Comparison of ENCODE assay signal across 17 cellular contexts in the genomic region with DNA sequence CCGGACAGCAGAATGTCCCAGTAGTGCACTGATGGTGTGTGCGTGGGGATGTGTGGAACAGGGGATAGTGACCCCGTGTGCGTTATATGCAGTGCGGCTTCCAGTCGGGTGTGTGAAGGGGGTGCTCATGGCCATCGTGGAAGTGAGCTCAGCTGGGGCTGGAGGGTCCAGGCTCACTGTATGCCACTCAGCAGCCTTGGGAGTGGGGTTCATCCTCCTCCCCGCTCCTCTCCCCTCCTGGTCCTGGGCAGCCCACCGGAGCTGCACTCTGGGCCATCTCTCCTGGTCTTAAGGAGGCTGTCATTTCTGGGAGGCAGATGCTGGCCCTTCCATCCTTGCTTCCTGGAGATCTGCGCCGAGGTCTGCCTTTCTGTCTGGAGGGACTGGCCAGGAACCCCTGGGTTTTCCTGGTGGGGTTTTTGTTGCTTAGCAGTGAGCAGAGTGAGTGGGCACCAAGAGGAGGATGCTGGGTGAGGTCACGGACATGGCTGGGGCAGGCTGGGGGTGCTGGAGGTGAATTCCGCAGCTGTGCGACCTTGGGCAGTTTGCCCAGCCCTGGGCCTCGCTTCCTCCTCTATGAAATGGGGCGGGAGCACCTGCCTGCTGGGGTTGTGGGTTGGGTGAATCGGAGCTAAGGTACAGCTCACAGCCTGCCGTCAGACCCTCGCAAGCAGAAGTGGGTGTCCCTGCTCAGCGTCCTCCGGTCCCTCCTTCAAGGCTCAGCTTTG.
DNase-seq lines count a peak whose midpoint lies in the region; ATAC-seq and TF ChIP-seq lines count a peak whose summit lies in the region.
"Had no signal": no experiment of that assay in that cellular context is flagged by ENCODE, and none has a peak within 500 bp of the region (broad histone marks: within the 10 kb centered on the region; RNA-seq: fewer than 3 reads in every experiment).

No MANE protein-coding gene starts in this region.

- no peaks in the 10 kb centered on the region for H3K27me3 Mint-ChIP-seq in WTC11 (ENCODE audit: low read depth)
- no peaks in the 10 kb centered on the region for H3K27me3 Mint-ChIP-seq in stimulated activated naive B cell treated with anti-CD40 and anti-IgM and Interleukin-4, amounts not matched to agents 10 μg/mL and 1 μg/mL and 100 μg/mL, for 72 hours
- H3K27me3 Mint-ChIP-seq: CD4-positive, alpha-beta T cell had no signal

- CTCF ChIA-PET in HCT116 (lab: Charles Lee): no interaction called here
- CTCF ChIA-PET in WTC11 (lab: Charles Lee): interaction anchor here (1.2 kb wide), 1 partner anchor 16 kb away, joined by 3 read pairs; no protein-coding TSS in a partner anchor

- no peaks in the 10 kb centered on the region for H3K9me2 ChIP-seq in HCT116 (ENCODE audit: insufficient read depth)

- DNase-seq in HCT116 (ENCODE audit: low read depth, low spot score): no peak
- DNase-seq in WTC11 (ENCODE audit: low spot score): no peak
- peak; percentile 76 to 83 for DNase-seq in left colon
- DNase-seq in stimulated activated naive B cell treated with anti-CD40 and anti-IgM and Interleukin-4, amounts not matched to agents 10 μg/mL and 1 μg/mL and 100 μg/mL, for 72 hours: no peak
- DNase-seq in NCI-H2081 (lab: John Stamatoyannopoulos, UW): no peak
- DNase-seq in Ammon's horn (ENCODE audit: low spot score): no peak
- no peak for DNase-seq in AG08395 (ENCODE audit: low spot score)
- DNase-seq: activated CD8-positive, alpha-beta memory T cell treated with anti-CD3 and anti-CD28 coated beads for 24 hours; aorta; CD4-positive, alpha-beta T cell; NCI-H1436; NCI-H510A treated with DMSO at 0.1 percent for 48 hours; stimulated activated naive CD4-positive, alpha-beta T cell had no signal

- no peak for TF ChIP-seq POLR2A in HCT116 (IDR thresholded peaks at IDR 0.05; ENCODE audit: borderline replicate concordance, extremely low read depth, insufficient read depth, insufficient read length)

- intact Hi-C loops in HCT116 (cut with micrococcal nuclease): no loop called here
- intact Hi-C loops in left colon (cut with DNase I, micrococcal nuclease): no loop called here

- no peak for TF ChIP-seq RAD21 in HCT116 (IDR thresholded peaks at IDR 0.05; ENCODE audit: low read depth)

- ATAC-seq in HCT116 (no peak), WTC11 (no peak), left colon (peak; percentile 66)
- ATAC-seq in stimulated activated naive B cell treated with anti-CD40 and anti-IgM and Interleukin-4, amounts not matched to agents 10 μg/mL and 1 μg/mL and 100 μg/mL, for 72 hours (replicated peaks): peak; percentile 91

- H3K4me1 Mint-ChIP-seq in WTC11: peaks cover 9% of the 10 kb centered on the region
- peaks cover 22 to 28% of the 10 kb centered on the region in 2 donors for H3K4me1 Mint-ChIP-seq in stimulated activated naive B cell treated with anti-CD40 and anti-IgM and Interleukin-4, amounts not matched to agents 10 μg/mL and 1 μg/mL and 100 μg/mL, for 72 hours

- no peak for TF ChIP-seq CTCF in HCT116 (IDR thresholded peaks at IDR 0.05 in 2 of 3, conservative IDR thresholded peaks at IDR 0.05 in 1 of 3; ENCODE audit: borderline replicate concordance in 1 of 3, insufficient read depth in 1 of 3, low read depth in 2 of 3, low read length in 2 of 3)
- TF ChIP-seq CTCF in WTC11 (IDR thresholded peaks at IDR 0.05): no peak

- no TSS peak for BruUV-seq in HCT116 (replicated peaks; lab: Mats Ljungman, UMichigan)

- H2AFZ ChIP-seq in HCT116 (ENCODE audit: low read depth, low read length, poor library complexity, severe bottlenecking): no peak overlapping the region

- H3K9ac ChIP-seq in HCT116 (ENCODE audit: low read length): peak overlapping the region; percentile 16; the same call in 1 of the 2 replicates
- H3K9ac ChIP-seq: KMS-11 had no signal

- no peaks in the 10 kb centered on the region for H3K27me3 ChIP-seq in HCT116 (ENCODE audit: insufficient read depth, low read length)
- H3K27me3 ChIP-seq: neutrophil had no signal

- POLR2A ChIA-PET in HCT116 (lab: Charles Lee): no interaction called here
- POLR2A ChIA-PET in WTC11 (lab: Charles Lee): no interaction called here

- no peak overlapping the region for H3K4me3 ChIP-seq in HCT116 (replicated peaks in 1 of 2; ENCODE audit: low read depth in 1 of 2, low read length in 2 of 2)
- H3K4me3 ChIP-seq: HAP-1 had no signal

- no peak overlapping the region for H3K27ac Mint-ChIP-seq in WTC11
- H3K27ac Mint-ChIP-seq in stimulated activated naive B cell treated with anti-CD40 and anti-IgM and Interleukin-4, amounts not matched to agents 10 μg/mL and 1 μg/mL and 100 μg/mL, for 72 hours: peak overlapping the region; percentile 15
- H3K27ac Mint-ChIP-seq: activated T-helper 2 cell treated with anti-CD3 and anti-CD28 coated beads, Interferon-gamma antibody, Interleukin-2, Interleukin-4, amounts not matched to agents 10 μg/mL and 5 μg/mL and 100 μg/mL, durations not matched to agents 14 hours and 24 hours and 36 hours; CD4-positive, alpha-beta T cell had no signal

- peaks cover 88% of the 10 kb centered on the region for H3K79me2 ChIP-seq in HCT116 (ENCODE audit: insufficient read depth, low read length)

- RAD21 ChIA-PET in HCT116 (lab: Charles Lee; ENCODE audit: low non-redundant PET in 1 of 2, low total read pairs in 2 of 2, uncharacterized antibody in 2 of 2, unreplicated experiment in 2 of 2): no interaction called here

- H4K20me1 ChIP-seq in HCT116 (ENCODE audit: insufficient read depth): peaks cover 7% of the 10 kb centered on the region; the same call in 1 of the 2 replicates

- H3K36me3 ChIP-seq in HCT116 (ENCODE audit: control insufficient read depth in 1 of 2, insufficient read depth in 2 of 2, low read length in 2 of 2): peaks cover 12 to 16% of the 10 kb centered on the region in 2 experiments; a peak in 2 of 4 replicates
- H3K36me3 ChIP-seq: neutrophil had no signal

- peak overlapping the region; percentile 45 for H3K4me2 ChIP-seq in HCT116 (ENCODE audit: low read length)
- H3K4me2 ChIP-seq: KMS-11 had no signal

- H3K4me1 ChIP-seq in HCT116 (ENCODE audit: control insufficient read depth in 1 of 2, insufficient read depth in 2 of 2, low read length in 2 of 2): peaks cover 58 to 87% of the 10 kb centered on the region in 2 experiments
- H3K4me1 ChIP-seq: HAP-1 had no signal

- H3K36me3 Mint-ChIP-seq in WTC11: no peaks in the 10 kb centered on the region; the same call in 1 of the 2 replicates
- H3K36me3 Mint-ChIP-seq in stimulated activated naive B cell treated with anti-CD40 and anti-IgM and Interleukin-4, amounts not matched to agents 10 μg/mL and 1 μg/mL and 100 μg/mL, for 72 hours: peaks cover 2 to 19% of the 10 kb centered on the region in 2 donors

- no peaks in the 10 kb centered on the region for H3K9me3 Mint-ChIP-seq in WTC11
- H3K9me3 Mint-ChIP-seq in stimulated activated naive B cell treated with anti-CD40 and anti-IgM and Interleukin-4, amounts not matched to agents 10 μg/mL and 1 μg/mL and 100 μg/mL, for 72 hours: no peaks in the 10 kb centered on the region
- H3K9me3 Mint-ChIP-seq: activated T-helper 2 cell treated with anti-CD3 and anti-CD28 coated beads, Interferon-gamma antibody, Interleukin-2, Interleukin-4, amounts not matched to agents 10 μg/mL and 5 μg/mL and 100 μg/mL, durations not matched to agents 14 hours and 24 hours and 36 hours; CD4-positive, alpha-beta T cell had no signal

- H3K27ac ChIP-seq in HCT116 (ENCODE audit: low read depth, low read length): peak overlapping the region; percentile 37; the same call in 1 of the 2 replicates
- H3K27ac ChIP-seq: KMS-11, neutrophil had no signal

- H3K9me3 ChIP-seq in HCT116 (ENCODE audit: control insufficient read depth in 1 of 2, insufficient read depth in 1 of 2, low read depth in 1 of 2, low read length in 2 of 2): no peaks in the 10 kb centered on the region
- H3K9me3 ChIP-seq: HAP-1, neutrophil had no signal

- H3K4me3 Mint-ChIP-seq in WTC11: no peak overlapping the region
- peak overlapping the region in 1 of 2 donors; percentile 23 for H3K4me3 Mint-ChIP-seq in stimulated activated naive B cell treated with anti-CD40 and anti-IgM and Interleukin-4, amounts not matched to agents 10 μg/mL and 1 μg/mL and 100 μg/mL, for 72 hours
- H3K4me3 Mint-ChIP-seq: CD4-positive, alpha-beta T cell had no signal

TF ChIP-seq in HCT116, 20 proteins besides CTCF, POLR2A, EP300 and RAD21 (continues in another document):
- TF ChIP-seq EGR1 (IDR thresholded peaks at IDR 0.05; ENCODE audit: low read depth) (no peak), TCF7L2 (IDR thresholded peaks at IDR 0.05; ENCODE audit: borderline replicate concordance, extremely low read depth, insufficient read depth, insufficient read length) (no peak), ZNF274 (IDR thresholded peaks at IDR 0.05; ENCODE audit: low read depth, low read length) (no peak), SP1 (IDR thresholded peaks at IDR 0.05; ENCODE audit: low read depth) (no peak), SIN3A (IDR thresholded peaks at IDR 0.05; ENCODE audit: low read depth) (no peak), JUND (IDR thresholded peaks at IDR 0.05) (no peak), EZH2 (IDR thresholded peaks at IDR 0.05) (no peak), SRF (IDR thresholded peaks at IDR 0.05; ENCODE audit: low read depth) (no peak), ZFX (IDR thresholded peaks at IDR 0.05) (no peak), FOSL1 (IDR thresholded peaks at IDR 0.05; ENCODE audit: low read depth) (no peak)

TF ChIP-seq in WTC11, 78 proteins besides CTCF, POLR2A, EP300 and RAD21:
- TF ChIP-seq, protein P1, sequence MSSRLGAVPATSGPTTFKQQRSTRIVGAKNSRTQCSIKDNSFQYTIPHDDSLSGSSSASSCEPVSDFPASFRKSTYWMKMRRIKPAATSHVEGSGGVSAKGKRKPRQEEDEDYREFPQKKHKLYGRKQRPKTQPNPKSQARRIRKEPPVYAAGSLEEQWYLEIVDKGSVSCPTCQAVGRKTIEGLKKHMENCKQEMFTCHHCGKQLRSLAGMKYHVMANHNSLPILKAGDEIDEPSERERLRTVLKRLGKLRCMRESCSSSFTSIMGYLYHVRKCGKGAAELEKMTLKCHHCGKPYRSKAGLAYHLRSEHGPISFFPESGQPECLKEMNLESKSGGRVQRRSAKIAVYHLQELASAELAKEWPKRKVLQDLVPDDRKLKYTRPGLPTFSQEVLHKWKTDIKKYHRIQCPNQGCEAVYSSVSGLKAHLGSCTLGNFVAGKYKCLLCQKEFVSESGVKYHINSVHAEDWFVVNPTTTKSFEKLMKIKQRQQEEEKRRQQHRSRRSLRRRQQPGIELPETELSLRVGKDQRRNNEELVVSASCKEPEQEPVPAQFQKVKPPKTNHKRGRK (CRISPR knock-in tag; IDR thresholded peaks at IDR 0.05; ENCODE audit: borderline replicate concordance): no peak
- 0 out of 2 replicates have a peak, but pooled peaks have one; percentile 53 for TF ChIP-seq GABPB1 (CRISPR knock-in tag; IDR thresholded peaks at IDR 0.05)

Comparison
In these comparisons a context has a peak if more than half of its experiments do, and no peak if none do; other contexts are left out.
1. ATAC-seq: peak in left colon (single experiment) and stimulated activated naive B cell treated with anti-CD40 and anti-IgM and Interleukin-4, amounts not matched to agents 10 μg/mL and 1 μg/mL and 100 μg/mL, for 72 hours (2 of 2); none in HCT116 (single experiment) and WTC11 (single experiment).
2. DNase-seq: peak in left colon (2 of 2); none in HCT116 (single experiment), WTC11 (single experiment), stimulated activated naive B cell treated with anti-CD40 and anti-IgM and Interleukin-4, amounts not matched to agents 10 μg/mL and 1 μg/mL and 100 μg/mL, for 72 hours (single experiment), NCI-H2081 (0 of 2), Ammon's horn (single experiment) and AG08395 (single experiment).